ENCODE assay signal across 9 cellular contexts in genomic region chr5:160398806-160399205, GRCh38. TPM values are rescaled to one million over a fixed set of nuclear protein-coding genes. Genes with fewer than 3 reads are reported as not detected.
DNase-seq lines count a peak whose midpoint lies in the region; ATAC-seq and TF ChIP-seq lines count a peak whose summit lies in the region.
"Had no signal": no experiment of that assay in that cellular context is flagged by ENCODE, and none has a peak within 500 bp of the region (broad histone marks: within the 10 kb centered on the region; RNA-seq: fewer than 3 reads in every experiment).

No MANE protein-coding gene starts in this region.

- H3K27ac ChIP-seq in OCI-LY7 (ENCODE audit: low read depth, low read length, poor library complexity, severe bottlenecking) (no peak overlapping the region), psoas muscle (no peak overlapping the region)

- TF ChIP-seq CTCF in OCI-LY7 (conservative IDR thresholded peaks at IDR 0.05; ENCODE audit: low read length) (no peak), endothelial cell (IDR thresholded peaks at IDR 0.05; ENCODE audit: unreplicated experiment) (no peak), psoas muscle (IDR thresholded peaks at IDR 0.05) (no peak)

- H3K9me3 Mint-ChIP-seq in endothelial cell (ENCODE audit: unreplicated experiment), result no peaks in the 10 kb centered on the region

- peaks cover 26% of the 10 kb centered on the region for H3K36me3 ChIP-seq in OCI-LY7 (ENCODE audit: insufficient read depth, low read length)
- peaks cover 1 to 28% of the 10 kb centered on the region in 2 donors for H3K36me3 ChIP-seq in psoas muscle (ENCODE audit: insufficient read depth in 1 of 2, low read depth in 1 of 2)

- 39 to 49% (median 39%) methylated on average over 4 of the region's 4 CpGs for WGBS in psoas muscle, 3 donors

- ATAC-seq in psoas muscle, result no peak
- no peak for ATAC-seq in GM19455 (IDR thresholded peaks at IDR 0.05; ENCODE audit: unreplicated experiment)

- no peaks in the 10 kb centered on the region for H3K9me2 ChIP-seq in OCI-LY7 (ENCODE audit: insufficient read depth, low read length)

- peak overlapping the region; percentile 86 for H3K4me2 ChIP-seq in OCI-LY7 (ENCODE audit: low read length)

- intact Hi-C loops in OCI-LY7 (cut with micrococcal nuclease; ENCODE audit: unreplicated experiment), result loop anchor here (2.0 kb wide), 1 partner anchor 20 kb away; the partner anchor contains the start of gene SLU7
- intact Hi-C loops in psoas muscle (cut with DNase I), result loop anchor here in 1 of 2 donors (10.0 kb wide), 1 partner anchor 374 kb away; no protein-coding TSS in a partner anchor

- no peak overlapping the region for H2AFZ ChIP-seq in OCI-LY7 (ENCODE audit: low read length)

- in situ Hi-C loops in G401 (cut with HindIII; ENCODE audit: low sequenced_read_pairs), result no loop called here

- H3K79me2 ChIP-seq in OCI-LY7 (ENCODE audit: insufficient read depth, low read depth, low read length), result peaks cover 8% of the 10 kb centered on the region; the same call in 1 of the 2 replicates

- H4K20me1 ChIP-seq in OCI-LY7 (ENCODE audit: insufficient read depth, low read length), result no peaks in the 10 kb centered on the region

- peaks cover 9% of the 10 kb centered on the region for H3K4me1 ChIP-seq in OCI-LY7 (ENCODE audit: insufficient read depth, low read length, poor library complexity, severe bottlenecking)
- H3K4me1 ChIP-seq in psoas muscle, result peaks cover 24% of the 10 kb centered on the region

- H3K27me3 ChIP-seq in psoas muscle (ENCODE audit: insufficient read depth in 3 of 3, low read length in 2 of 3), result no peaks in the 10 kb centered on the region

- DNase-seq in G401 (ENCODE audit: low spot score), result peak; percentile 27
- DNase-seq in OCI-LY7 (ENCODE audit: low spot score), result no peak
- no peak for DNase-seq in endothelial cell (ENCODE audit: low spot score)
- DNase-seq in psoas muscle, result no peak
- no peak for DNase-seq in SKM-1 treated with dmso at 0.1 percent for 144 hours (lab: John Stamatoyannopoulos, UW; ENCODE audit: unreplicated experiment)
- no peak for DNase-seq in superior temporal gyrus (ENCODE audit: extremely low spot score)
- no peak for DNase-seq in AG20443 (ENCODE audit: low spot score)
- DNase-seq: stimulated activated CD4-positive, alpha-beta T cell treated with anti-CD3 and anti-CD28 coated beads, Interleukin-1b, Interleukin-23, amount 100 ng/mL, for 48 hours had no signal

- H3K27me3 Mint-ChIP-seq in endothelial cell (ENCODE audit: unreplicated experiment), result peaks cover 2% of the 10 kb centered on the region

- H3K4me1 Mint-ChIP-seq in endothelial cell (ENCODE audit: unreplicated experiment), result peaks cover 10% of the 10 kb centered on the region

- peak overlapping the region; percentile 90 for H3K4me3 ChIP-seq in OCI-LY7 (ENCODE audit: low read depth, low read length, poor library complexity, severe bottlenecking)
- H3K4me3 ChIP-seq in psoas muscle, result peak overlapping the region; percentile 86

- peaks cover 9% of the 10 kb centered on the region for H3K36me3 Mint-ChIP-seq in endothelial cell (ENCODE audit: low read depth, unreplicated experiment)

- CTCF ChIA-PET in OCI-LY7 (lab: Charles Lee; ENCODE audit: unreplicated experiment), result interaction anchor here (0.8 kb wide), 1 partner anchor 9 kb away, joined by 4 read pairs; no protein-coding TSS in a partner anchor

- H3K27ac Mint-ChIP-seq in endothelial cell (ENCODE audit: unreplicated experiment), result peak overlapping the region; percentile 93

- BruUV-seq in OCI-LY7 (replicated peaks; lab: Mats Ljungman, UMichigan), result no TSS peak

- peak overlapping the region; percentile 95 for H3K4me3 Mint-ChIP-seq in endothelial cell (ENCODE audit: unreplicated experiment)

- POLR2A ChIA-PET in OCI-LY7 (lab: Charles Lee), result interaction anchor here (0.7 to 1.0 kb wide), 3 partner anchors 13 to 32 kb away, joined by 3 to 5 read pairs (median 5); no protein-coding TSS in a partner anchor

- H3K9me3 ChIP-seq in OCI-LY7 (ENCODE audit: low read length) (no peaks in the 10 kb centered on the region), psoas muscle (no peaks in the 10 kb centered on the region)

RNA-seq across cellular contexts. Expression of gene FAM200C, which starts 1.0 kb away (rescaled TPM):
- 4.9 and 5.2 TPM in 2 replicates for total RNA-seq in G401 (2014; rRNA removed; shearing (Covaris generic))
- total RNA-seq in OCI-LY7 (2014; rRNA removed; shearing (Covaris generic)), result 2.4 and 2.7 TPM in 2 replicates
- total RNA-seq in OCI-LY7 (2022) (3.7 and 5.1 TPM in 2 replicates), endothelial cell (ENCODE audit: unreplicated experiment) (3.2 TPM), psoas muscle (1 to 10 TPM in 3 of 4 donors, under 1 TPM in 1; 0.54 to 3.3 (median 1.2) TPM)
- polyA plus RNA-seq in psoas muscle, result 1 to 10 TPM; 1.3 to 8.5 (median 1.4) TPM

RNA-seq across cellular contexts. Expression of gene SLU7, which starts 20.1 kb away (rescaled TPM):
- 42.8 and 59.6 TPM in 2 replicates for total RNA-seq in G401 (2014; rRNA removed; shearing (Covaris generic))
- 32.2 and 59.7 TPM in 2 replicates for total RNA-seq in OCI-LY7 (2014; rRNA removed; shearing (Covaris generic))
- 46.2 and 55.4 TPM in 2 replicates for total RNA-seq in OCI-LY7 (2022)
- 53.1 TPM for total RNA-seq in endothelial cell (ENCODE audit: unreplicated experiment)
- 10 to 100 TPM; 40.1 to 71.4 (median 60.3) TPM for total RNA-seq in psoas muscle
- 10 to 100 TPM; 18.3 to 76.0 (median 30.2) TPM for polyA plus RNA-seq in psoas muscle

RNA-seq across cellular contexts. Expression of gene PTTG1, which starts 22.8 kb away (rescaled TPM):
- total RNA-seq in G401 (2014; rRNA removed; shearing (Covaris generic)), result 403 and 415 TPM in 2 replicates
- 420 and 480 TPM in 2 replicates for total RNA-seq in OCI-LY7 (2014; rRNA removed; shearing (Covaris generic))
- total RNA-seq in OCI-LY7 (2022) (340 and 428 TPM in 2 replicates), endothelial cell (ENCODE audit: unreplicated experiment) (25.1 TPM), psoas muscle (1 to 10 TPM; 1.9 to 3.0 (median 2.4) TPM)
- polyA plus RNA-seq in psoas muscle, result 10 to 100 TPM in 2 of 3 donors, 1 to 10 TPM in 1; 9.9 to 26.7 (median 10.7) TPM

RNA-seq across cellular contexts. Expression of gene C1QTNF2, which starts 28.4 kb away (rescaled TPM):
- total RNA-seq in G401 (2014; rRNA removed; shearing (Covaris generic)), result not detected in 2 replicates
- not detected in 2 replicates for total RNA-seq in OCI-LY7 (2014; rRNA removed; shearing (Covaris generic))
- total RNA-seq in OCI-LY7 (2022) (not detected in 2 replicates), endothelial cell (ENCODE audit: unreplicated experiment) (not detected), psoas muscle (1 to 10 TPM in 1 of 4 donors, under 1 TPM in 3; 0.08 to 1.8 (median 0.24) TPM)
- under 1 TPM; 0.35 to 0.40 (median 0.35) TPM for polyA plus RNA-seq in psoas muscle

Comparison
In these comparisons a context has a peak if more than half of its experiments do, and no peak if none do; other contexts are left out.
1. RNA of gene PTTG1, which starts 22.8 kb away (total RNA-seq): 340 to 480 TPM in OCI-LY7 and 403 to 415 TPM in G401; 25.1 TPM in endothelial cell (single experiment) and 1.9 to 3.0 TPM in psoas muscle; every median in the first group is over 10 times any median in the second.